1 cellular context compared by ENCODE assay signal in the genomic region with DNA sequence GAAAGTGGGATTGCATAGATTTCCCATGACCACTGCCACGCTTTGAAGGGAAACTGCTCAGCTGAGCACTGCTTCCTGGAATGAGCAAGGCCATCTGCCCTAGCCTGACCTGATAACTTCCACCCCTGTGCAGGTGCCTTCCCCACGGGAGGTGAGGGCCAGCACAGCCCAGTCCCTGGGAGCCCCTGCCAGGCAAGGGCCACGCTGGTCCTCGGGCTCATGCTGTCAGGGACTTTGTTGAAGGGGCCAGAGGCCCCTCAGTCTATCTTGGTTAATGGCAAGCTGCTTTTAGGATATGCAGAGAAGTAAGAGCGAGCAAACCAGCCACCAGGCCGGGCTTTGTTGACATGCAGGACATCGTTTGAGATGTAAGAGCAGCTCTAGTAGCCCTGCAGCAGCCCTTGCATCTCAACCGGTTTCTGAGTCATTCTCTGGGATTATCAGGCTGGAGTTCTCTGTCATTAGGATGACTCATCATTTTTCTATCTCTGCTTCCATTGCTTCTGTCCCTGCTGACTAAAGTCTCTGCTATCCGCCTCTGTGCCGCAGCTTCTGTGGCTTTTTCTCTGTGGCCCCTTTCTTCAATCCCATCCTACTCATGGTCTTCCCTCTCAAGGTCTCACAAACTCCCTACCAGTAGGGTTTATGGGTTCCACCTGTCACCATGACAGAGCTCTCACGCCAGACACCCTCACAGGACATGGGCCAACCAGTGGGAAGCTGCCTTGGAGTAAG.
TF ChIP-seq lines count a peak whose summit lies in the region.

No MANE protein-coding gene starts in this region.

TF ChIP-seq in HepG2, 621 proteins besides CTCF, POLR2A, EP300 and RAD21 (continued from another document and continues in another):
- TF ChIP-seq, protein P1, sequence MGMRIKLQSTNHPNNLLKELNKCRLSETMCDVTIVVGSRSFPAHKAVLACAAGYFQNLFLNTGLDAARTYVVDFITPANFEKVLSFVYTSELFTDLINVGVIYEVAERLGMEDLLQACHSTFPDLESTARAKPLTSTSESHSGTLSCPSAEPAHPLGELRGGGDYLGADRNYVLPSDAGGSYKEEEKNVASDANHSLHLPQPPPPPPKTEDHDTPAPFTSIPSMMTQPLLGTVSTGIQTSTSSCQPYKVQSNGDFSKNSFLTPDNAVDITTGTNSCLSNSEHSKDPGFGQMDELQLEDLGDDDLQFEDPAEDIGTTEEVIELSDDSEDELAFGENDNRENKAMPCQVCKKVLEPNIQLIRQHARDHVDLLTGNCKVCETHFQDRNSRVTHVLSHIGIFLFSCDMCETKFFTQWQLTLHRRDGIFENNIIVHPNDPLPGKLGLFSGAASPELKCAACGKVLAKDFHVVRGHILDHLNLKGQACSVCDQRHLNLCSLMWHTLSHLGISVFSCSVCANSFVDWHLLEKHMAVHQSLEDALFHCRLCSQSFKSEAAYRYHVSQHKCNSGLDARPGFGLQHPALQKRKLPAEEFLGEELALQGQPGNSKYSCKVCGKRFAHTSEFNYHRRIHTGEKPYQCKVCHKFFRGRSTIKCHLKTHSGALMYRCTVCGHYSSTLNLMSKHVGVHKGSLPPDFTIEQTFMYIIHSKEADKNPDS (CRISPR knock-in tag; IDR thresholded peaks at IDR 0.05), result no peak
- TF ChIP-seq TRIM24 (CRISPR knock-in tag; IDR thresholded peaks at IDR 0.05) (no peak), CBX5 (CRISPR knock-in tag; IDR thresholded peaks at IDR 0.05; ENCODE audit: borderline replicate concordance) (no peak), SCMH1 (CRISPR knock-in tag; IDR thresholded peaks at IDR 0.05; ENCODE audit: borderline replicate concordance) (no peak), IRF9 (CRISPR knock-in tag; IDR thresholded peaks at IDR 0.05; ENCODE audit: borderline replicate concordance) (no peak), TBX3 (IDR thresholded peaks at IDR 0.05; ENCODE audit: borderline replicate concordance) (no peak), ZNF709 (CRISPR knock-in tag; IDR thresholded peaks at IDR 0.05) (no peak), SOX13 (IDR thresholded peaks at IDR 0.05) (no peak), SOX13 (CRISPR knock-in tag; conservative IDR thresholded peaks at IDR 0.05 in 1 of 2, IDR thresholded peaks at IDR 0.05 in 1 of 2) (no peak), HDAC2 (CRISPR knock-in tag; IDR thresholded peaks at IDR 0.05) (0 out of 2 replicates have a peak, but pooled peaks have one; percentile 23), ATAD3A (CRISPR knock-in tag; IDR thresholded peaks at IDR 0.05) (no peak), MED13 (CRISPR knock-in tag; IDR thresholded peaks at IDR 0.05) (no peak), SMC3 (IDR thresholded peaks at IDR 0.05; ENCODE audit: low read length) (no peak), ISL2 (CRISPR knock-in tag; IDR thresholded peaks at IDR 0.05) (no peak), SSRP1 (CRISPR knock-in tag; IDR thresholded peaks at IDR 0.05) (no peak), ELF4 (CRISPR knock-in tag; IDR thresholded peaks at IDR 0.05; ENCODE audit: borderline replicate concordance) (no peak), KLF6 (CRISPR knock-in tag; IDR thresholded peaks at IDR 0.05) (no peak), MYNN (CRISPR knock-in tag; IDR thresholded peaks at IDR 0.05; ENCODE audit: low read depth) (no peak), IRF1 (CRISPR knock-in tag; IDR thresholded peaks at IDR 0.05; ENCODE audit: low read depth) (no peak), IRF2 (CRISPR knock-in tag; IDR thresholded peaks at IDR 0.05) (no peak), ZBTB38 (CRISPR knock-in tag; IDR thresholded peaks at IDR 0.05) (no peak; the same call in 1 of the 2 replicates), MAZ (IDR thresholded peaks at IDR 0.05; ENCODE audit: borderline replicate concordance, low read depth, low read length) (no peak), MAZ (CRISPR knock-in tag; IDR thresholded peaks at IDR 0.05; ENCODE audit: low read depth) (no peak), HNF1B (CRISPR knock-in tag; IDR thresholded peaks at IDR 0.05) (peak; percentile 78), SNRNP70 (IDR thresholded peaks at IDR 0.05; ENCODE audit: low read depth, low read length) (no peak), KDM5A (IDR thresholded peaks at IDR 0.05; ENCODE audit: borderline replicate concordance, low read length) (no peak), ZNF547 (CRISPR knock-in tag; IDR thresholded peaks at IDR 0.05) (no peak), RBFOX2 (IDR thresholded peaks at IDR 0.05; ENCODE audit: low read depth, low read length) (no peak), KDM1A (CRISPR knock-in tag; IDR thresholded peaks at IDR 0.05) (no peak), ZNF773 (CRISPR knock-in tag; IDR thresholded peaks at IDR 0.05; ENCODE audit: borderline replicate concordance) (no peak), HNRNPK (IDR thresholded peaks at IDR 0.05; ENCODE audit: low read depth, low read length, poor library complexity, severe bottlenecking) (no peak), ZBTB4 (CRISPR knock-in tag; IDR thresholded peaks at IDR 0.05; ENCODE audit: borderline replicate concordance) (0 out of 2 replicates have a peak, but pooled peaks have one; percentile 32), TAF1 (CRISPR knock-in tag; IDR thresholded peaks at IDR 0.05) (no peak), ZMYM4 (CRISPR knock-in tag; IDR thresholded peaks at IDR 0.05) (no peak; the same call in 1 of the 2 replicates), ZFP36L1 (CRISPR knock-in tag; IDR thresholded peaks at IDR 0.05) (no peak), HIVEP1 (CRISPR knock-in tag; IDR thresholded peaks at IDR 0.05) (0 out of 2 replicates have a peak, but pooled peaks have one; percentile 30), ZNF672 (CRISPR knock-in tag; IDR thresholded peaks at IDR 0.05) (no peak), TOPORS (CRISPR knock-in tag; IDR thresholded peaks at IDR 0.05) (no peak), MIXL1 (CRISPR knock-in tag; IDR thresholded peaks at IDR 0.05) (no peak), ZNF441 (CRISPR knock-in tag; IDR thresholded peaks at IDR 0.05; ENCODE audit: borderline replicate concordance) (no peak), SOX6 (IDR thresholded peaks at IDR 0.05) (no peak), SOX6 (CRISPR knock-in tag; IDR thresholded peaks at IDR 0.05) (peak; percentile 30; the same call in 1 of the 2 replicates), PITX1 (CRISPR knock-in tag; IDR thresholded peaks at IDR 0.05) (peak; percentile 62), NAIF1 (CRISPR knock-in tag; IDR thresholded peaks at IDR 0.05; ENCODE audit: borderline replicate concordance) (no peak), RARA (CRISPR knock-in tag; IDR thresholded peaks at IDR 0.05) (peak; percentile 48; the same call in 1 of the 2 replicates), MXD4 (CRISPR knock-in tag; IDR thresholded peaks at IDR 0.05) (no peak), MAFK (conservative IDR thresholded peaks at IDR 0.05 in 1 of 2, IDR thresholded peaks at IDR 0.05 in 1 of 2; ENCODE audit: low read length in 2 of 2) (peak; percentile 99 to 100), POLR2G (IDR thresholded peaks at IDR 0.05; ENCODE audit: low read depth, low read length) (no peak), ZNF691 (CRISPR knock-in tag; IDR thresholded peaks at IDR 0.05; ENCODE audit: borderline replicate concordance, low read depth) (peak; percentile 35; the same call in 1 of the 2 replicates), NCOR1 (IDR thresholded peaks at IDR 0.05; ENCODE audit: borderline replicate concordance, low read length) (no peak), MTF1 (CRISPR knock-in tag; IDR thresholded peaks at IDR 0.05) (no peak)
- TF ChIP-seq, protein P2, sequence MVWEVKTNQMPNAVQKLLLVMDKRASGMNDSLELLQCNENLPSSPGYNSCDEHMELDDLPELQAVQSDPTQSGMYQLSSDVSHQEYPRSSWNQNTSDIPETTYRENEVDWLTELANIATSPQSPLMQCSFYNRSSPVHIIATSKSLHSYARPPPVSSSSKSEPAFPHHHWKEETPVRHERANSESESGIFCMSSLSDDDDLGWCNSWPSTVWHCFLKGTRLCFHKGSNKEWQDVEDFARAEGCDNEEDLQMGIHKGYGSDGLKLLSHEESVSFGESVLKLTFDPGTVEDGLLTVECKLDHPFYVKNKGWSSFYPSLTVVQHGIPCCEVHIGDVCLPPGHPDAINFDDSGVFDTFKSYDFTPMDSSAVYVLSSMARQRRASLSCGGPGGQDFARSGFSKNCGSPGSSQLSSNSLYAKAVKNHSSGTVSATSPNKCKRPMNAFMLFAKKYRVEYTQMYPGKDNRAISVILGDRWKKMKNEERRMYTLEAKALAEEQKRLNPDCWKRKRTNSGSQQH (CRISPR knock-in tag; IDR thresholded peaks at IDR 0.05; ENCODE audit: low read depth), result no peak
- TF ChIP-seq, protein P3, sequence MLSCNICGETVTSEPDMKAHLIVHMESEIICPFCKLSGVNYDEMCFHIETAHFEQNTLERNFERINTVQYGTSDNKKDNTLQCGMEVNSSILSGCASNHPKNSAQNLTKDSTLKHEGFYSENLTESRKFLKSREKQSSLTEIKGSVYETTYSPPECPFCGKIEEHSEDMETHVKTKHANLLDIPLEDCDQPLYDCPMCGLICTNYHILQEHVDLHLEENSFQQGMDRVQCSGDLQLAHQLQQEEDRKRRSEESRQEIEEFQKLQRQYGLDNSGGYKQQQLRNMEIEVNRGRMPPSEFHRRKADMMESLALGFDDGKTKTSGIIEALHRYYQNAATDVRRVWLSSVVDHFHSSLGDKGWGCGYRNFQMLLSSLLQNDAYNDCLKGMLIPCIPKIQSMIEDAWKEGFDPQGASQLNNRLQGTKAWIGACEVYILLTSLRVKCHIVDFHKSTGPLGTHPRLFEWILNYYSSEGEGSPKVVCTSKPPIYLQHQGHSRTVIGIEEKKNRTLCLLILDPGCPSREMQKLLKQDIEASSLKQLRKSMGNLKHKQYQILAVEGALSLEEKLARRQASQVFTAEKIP (CRISPR knock-in tag; IDR thresholded peaks at IDR 0.05; ENCODE audit: borderline replicate concordance), result no peak
- TF ChIP-seq, protein P4, sequence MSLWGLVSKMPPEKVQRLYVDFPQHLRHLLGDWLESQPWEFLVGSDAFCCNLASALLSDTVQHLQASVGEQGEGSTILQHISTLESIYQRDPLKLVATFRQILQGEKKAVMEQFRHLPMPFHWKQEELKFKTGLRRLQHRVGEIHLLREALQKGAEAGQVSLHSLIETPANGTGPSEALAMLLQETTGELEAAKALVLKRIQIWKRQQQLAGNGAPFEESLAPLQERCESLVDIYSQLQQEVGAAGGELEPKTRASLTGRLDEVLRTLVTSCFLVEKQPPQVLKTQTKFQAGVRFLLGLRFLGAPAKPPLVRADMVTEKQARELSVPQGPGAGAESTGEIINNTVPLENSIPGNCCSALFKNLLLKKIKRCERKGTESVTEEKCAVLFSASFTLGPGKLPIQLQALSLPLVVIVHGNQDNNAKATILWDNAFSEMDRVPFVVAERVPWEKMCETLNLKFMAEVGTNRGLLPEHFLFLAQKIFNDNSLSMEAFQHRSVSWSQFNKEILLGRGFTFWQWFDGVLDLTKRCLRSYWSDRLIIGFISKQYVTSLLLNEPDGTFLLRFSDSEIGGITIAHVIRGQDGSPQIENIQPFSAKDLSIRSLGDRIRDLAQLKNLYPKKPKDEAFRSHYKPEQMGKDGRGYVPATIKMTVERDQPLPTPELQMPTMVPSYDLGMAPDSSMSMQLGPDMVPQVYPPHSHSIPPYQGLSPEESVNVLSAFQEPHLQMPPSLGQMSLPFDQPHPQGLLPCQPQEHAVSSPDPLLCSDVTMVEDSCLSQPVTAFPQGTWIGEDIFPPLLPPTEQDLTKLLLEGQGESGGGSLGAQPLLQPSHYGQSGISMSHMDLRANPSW (CRISPR knock-in tag; IDR thresholded peaks at IDR 0.05; ENCODE audit: borderline replicate concordance), result no peak
